ENCODE assay signal across 8 cellular contexts in genomic region chr9:76576344-76576743, GRCh38.
DNase-seq lines count a peak whose midpoint lies in the region; ATAC-seq and TF ChIP-seq lines count a peak whose summit lies in the region.

No MANE protein-coding gene starts in this region.

- H2AFZ ChIP-seq in OCI-LY7 (ENCODE audit: low read length), result peak overlapping the region; percentile 97

- H3K79me2 ChIP-seq in OCI-LY7 (ENCODE audit: insufficient read depth, low read depth, low read length), result no peaks in the 10 kb centered on the region

- no peaks in the 10 kb centered on the region for H3K9me3 Mint-ChIP-seq in activated naive CD4-positive, alpha-beta T cell treated with anti-CD3 and anti-CD28 coated beads, Interleukin-2, amount 50 U/mL, for 72 hours
- H3K9me3 Mint-ChIP-seq in naive thymus-derived CD8-positive, alpha-beta T cell, result peaks cover 0 to 5% (median 0%) of the 10 kb centered on the region in 9 donors

- H3K4me1 ChIP-seq in OCI-LY7 (ENCODE audit: insufficient read depth, low read length, poor library complexity, severe bottlenecking), result peaks cover 65% of the 10 kb centered on the region

- peak overlapping the region; percentile 71 for H3K4me2 ChIP-seq in OCI-LY7 (ENCODE audit: low read length)

- no peaks in the 10 kb centered on the region for H3K9me3 ChIP-seq in OCI-LY7 (ENCODE audit: low read length)

- no TSS peak for BruUV-seq in OCI-LY7 (replicated peaks; lab: Mats Ljungman, UMichigan)

- peak overlapping the region; percentile 71 for H3K27ac ChIP-seq in OCI-LY7 (ENCODE audit: low read depth, low read length, poor library complexity, severe bottlenecking)

- CTCF ChIA-PET in OCI-LY7 (lab: Charles Lee; ENCODE audit: unreplicated experiment), result interaction anchor here (0.8 to 1.2 kb wide), 3 partner anchors 32 to 113 kb away, joined by 3 to 7 read pairs (median 3); no protein-coding TSS in a partner anchor

- DNase-seq in OCI-LY7 (ENCODE audit: low spot score), result peak; percentile 80
- peak in 1 of 2 donors; percentile 57 for DNase-seq in activated naive CD4-positive, alpha-beta T cell treated with anti-CD3 and anti-CD28 coated beads, Interleukin-2, amount 50 U/mL, for 72 hours (ENCODE audit: low spot score in 2 of 2)
- peak in 6 of 10 donors; percentile 0 to 63 (median 28) for DNase-seq in naive thymus-derived CD8-positive, alpha-beta T cell
- DNase-seq in 8988T, result no peak
- DNase-seq in NCI-H2029 treated with DMSO at 0.1 percent for 48 hours (lab: John Stamatoyannopoulos, UW), result no peak
- DNase-seq in NCI-H748 (lab: John Stamatoyannopoulos, UW; ENCODE audit: unreplicated experiment), result no peak

- H3K27me3 Mint-ChIP-seq in naive thymus-derived CD8-positive, alpha-beta T cell, result peaks cover 10 to 52% (median 25%) of the 10 kb centered on the region in 5 donors

- POLR2A ChIA-PET in OCI-LY7 (lab: Charles Lee), result interaction anchor here (0.7 to 5.3 kb wide), 15 partner anchors 11 to 1519 kb away, joined by 3 to 23 read pairs (median 4); no protein-coding TSS in a partner anchor
- POLR2A ChIA-PET in naive thymus-derived CD8-positive, alpha-beta T cell (lab: Charles Lee), result no interaction called here

- TF ChIP-seq CTCF in OCI-LY7 (conservative IDR thresholded peaks at IDR 0.05; ENCODE audit: low read length), result no peak

- H3K27ac Mint-ChIP-seq in activated naive CD4-positive, alpha-beta T cell treated with anti-CD3 and anti-CD28 coated beads, Interleukin-2, amount 50 U/mL, for 72 hours, result peak overlapping the region in 1 of 2 donors; percentile 19
- peak overlapping the region in 1 of 10 donors; percentile 9 for H3K27ac Mint-ChIP-seq in naive thymus-derived CD8-positive, alpha-beta T cell

- H3K36me3 Mint-ChIP-seq in activated naive CD4-positive, alpha-beta T cell treated with anti-CD3 and anti-CD28 coated beads, Interleukin-2, amount 50 U/mL, for 72 hours, result peaks cover 0 to 5% of the 10 kb centered on the region in 2 donors
- H3K36me3 Mint-ChIP-seq in naive thymus-derived CD8-positive, alpha-beta T cell, result peaks cover 0 to 4% (median 0%) of the 10 kb centered on the region in 3 donors

- H3K9me2 ChIP-seq in OCI-LY7 (ENCODE audit: insufficient read depth, low read length), result no peaks in the 10 kb centered on the region

- H3K4me3 Mint-ChIP-seq in naive thymus-derived CD8-positive, alpha-beta T cell, result peak overlapping the region in 2 of 10 donors; percentile 19 to 37

- ATAC-seq in GM18508 (IDR thresholded peaks at IDR 0.05; ENCODE audit: insufficient read depth, unreplicated experiment), result peak; percentile 81
- ATAC-seq in HG02759 (IDR thresholded peaks at IDR 0.05; ENCODE audit: unreplicated experiment), result peak; percentile 81
- ATAC-seq in activated naive CD4-positive, alpha-beta T cell treated with anti-CD3 and anti-CD28 coated beads, Interleukin-2, amount 50 U/mL, for 72 hours, result peak; percentile 90 to 95
- ATAC-seq in naive thymus-derived CD8-positive, alpha-beta T cell, result peak in 1 of 2 donors; percentile 76

- no peaks in the 10 kb centered on the region for H3K36me3 ChIP-seq in OCI-LY7 (ENCODE audit: insufficient read depth, low read length)

- intact Hi-C loops in OCI-LY7 (cut with micrococcal nuclease; ENCODE audit: unreplicated experiment), result loop anchor here (2.0 to 5.0 kb wide), 4 partner anchors 51 to 114 kb away; no protein-coding TSS in a partner anchor

- H4K20me1 ChIP-seq in OCI-LY7 (ENCODE audit: insufficient read depth, low read length), result no peaks in the 10 kb centered on the region

- H3K4me3 ChIP-seq in OCI-LY7 (ENCODE audit: low read depth, low read length, poor library complexity, severe bottlenecking), result no peak overlapping the region

- peaks cover 0 to 53% (median 17%) of the 10 kb centered on the region in 4 donors for H3K4me1 Mint-ChIP-seq in naive thymus-derived CD8-positive, alpha-beta T cell

Comparison
In these comparisons a context has a peak if more than half of its experiments do, and no peak if none do; other contexts are left out.
1. DNase-seq: peak in OCI-LY7 (single experiment) and naive thymus-derived CD8-positive, alpha-beta T cell (6 of 10); none in 8988T (single experiment), NCI-H2029 treated with DMSO at 0.1 percent for 48 hours (single experiment) and NCI-H748 (single experiment).